In genomic region chr2:96547751-96548161, GRCh38 we compare ENCODE assay signal across 15 cellular contexts. TPM values are rescaled to one million over a fixed set of nuclear protein-coding genes. Genes with fewer than 3 reads are reported as not detected.
DNase-seq lines count a peak whose midpoint lies in the region; ATAC-seq and TF ChIP-seq lines count a peak whose summit lies in the region.
"Had no signal": no experiment of that assay in that cellular context is flagged by ENCODE, and none has a peak within 500 bp of the region (broad histone marks: within the 10 kb centered on the region; RNA-seq: fewer than 3 reads in every experiment).

No MANE protein-coding gene starts in this region.

- TF ChIP-seq CTCF in foreskin keratinocyte (conservative IDR thresholded peaks at IDR 0.05): no peak

- peak overlapping the region; percentile 1 for H3K4me3 ChIP-seq in iPS-18a (ENCODE audit: low read length)

- peaks cover 57% of the 10 kb centered on the region for H3K36me3 Mint-ChIP-seq in stimulated activated naive CD8-positive, alpha-beta T cell treated with anti-CD3 and anti-CD28 coated beads, Interleukin-15, Interleukin-2, amounts not matched to agents 100 ng/mL and 50 ng/mL, for 24 hours (ENCODE audit: low read depth)

- H3K36me3 ChIP-seq in iPS-18a (ENCODE audit: control insufficient read depth, low read depth, low read length): no peaks in the 10 kb centered on the region

- no peaks in the 10 kb centered on the region for H3K9me3 ChIP-seq in iPS-18a (ENCODE audit: control insufficient read depth, low read depth, low read length)

- no peak overlapping the region for H3K9ac ChIP-seq in iPS-18a (ENCODE audit: low read length)

- peak overlapping the region; percentile 50 for H3K27ac Mint-ChIP-seq in stimulated activated naive CD8-positive, alpha-beta T cell treated with anti-CD3 and anti-CD28 coated beads, Interleukin-15, Interleukin-2, amounts not matched to agents 100 ng/mL and 50 ng/mL, for 24 hours
- peak overlapping the region in 1 of 2 donors; percentile 88 for H3K27ac Mint-ChIP-seq in stimulated activated naive CD8-positive, alpha-beta T cell treated with anti-CD3 and anti-CD28 coated beads, Interleukin-15, amount 100 ng/mL, for 72 hours
- H3K27ac Mint-ChIP-seq: activated T-helper 2 cell treated with anti-CD3 and anti-CD28 coated beads, Interferon-gamma antibody, Interleukin-2, Interleukin-4, amounts not matched to agents 10 μg/mL and 5 μg/mL and 100 μg/mL, durations not matched to agents 14 hours and 24 hours and 36 hours had no signal

- H3K27me3 ChIP-seq in iPS-18a (ENCODE audit: control insufficient read depth, insufficient read depth, low read length) (no peaks in the 10 kb centered on the region), foreskin keratinocyte (no peaks in the 10 kb centered on the region)

- H3K9me3 Mint-ChIP-seq in stimulated activated naive CD8-positive, alpha-beta T cell treated with anti-CD3 and anti-CD28 coated beads, Interleukin-15, Interleukin-2, amounts not matched to agents 100 ng/mL and 50 ng/mL, for 24 hours: no peaks in the 10 kb centered on the region
- H3K9me3 Mint-ChIP-seq in stimulated activated naive CD8-positive, alpha-beta T cell treated with anti-CD3 and anti-CD28 coated beads, Interleukin-15, amount 100 ng/mL, for 72 hours: no peaks in the 10 kb centered on the region
- H3K9me3 Mint-ChIP-seq: activated T-helper 2 cell treated with anti-CD3 and anti-CD28 coated beads, Interferon-gamma antibody, Interleukin-2, Interleukin-4, amounts not matched to agents 10 μg/mL and 5 μg/mL and 100 μg/mL, durations not matched to agents 14 hours and 24 hours and 36 hours had no signal

- peaks cover 52% of the 10 kb centered on the region for H3K4me1 Mint-ChIP-seq in stimulated activated naive CD8-positive, alpha-beta T cell treated with anti-CD3 and anti-CD28 coated beads, Interleukin-15, Interleukin-2, amounts not matched to agents 100 ng/mL and 50 ng/mL, for 24 hours (ENCODE audit: low read depth)
- peaks cover 54% of the 10 kb centered on the region for H3K4me1 Mint-ChIP-seq in stimulated activated naive CD8-positive, alpha-beta T cell treated with anti-CD3 and anti-CD28 coated beads, Interleukin-15, amount 100 ng/mL, for 72 hours

- H3K4me1 ChIP-seq in iPS-18a (ENCODE audit: control insufficient read depth, low read depth, low read length) (peaks cover 7% of the 10 kb centered on the region), foreskin keratinocyte (no peaks in the 10 kb centered on the region)

- H3K27me3 Mint-ChIP-seq in stimulated activated naive CD8-positive, alpha-beta T cell treated with anti-CD3 and anti-CD28 coated beads, Interleukin-15, Interleukin-2, amounts not matched to agents 100 ng/mL and 50 ng/mL, for 24 hours: no peaks in the 10 kb centered on the region
- H3K27me3 Mint-ChIP-seq in stimulated activated naive CD8-positive, alpha-beta T cell treated with anti-CD3 and anti-CD28 coated beads, Interleukin-15, amount 100 ng/mL, for 72 hours: no peaks in the 10 kb centered on the region

- H3K27ac ChIP-seq in iPS-18a (ENCODE audit: low read length): no peak overlapping the region
- no peak overlapping the region for H3K27ac ChIP-seq in foreskin keratinocyte
- H3K27ac ChIP-seq: VCaP had no signal

- DNase-seq in stimulated activated naive CD8-positive, alpha-beta T cell treated with anti-CD3 and anti-CD28 coated beads, Interleukin-15, amount 100 ng/mL, for 72 hours: no peak
- DNase-seq in astrocyte of the hippocampus (ENCODE audit: low read depth, low spot score) (peak; percentile 91), SKM-1 treated with dmso at 0.1 percent for 144 hours (lab: John Stamatoyannopoulos, UW; ENCODE audit: unreplicated experiment) (no peak), left lobe of liver (ENCODE audit: low spot score) (no peak), foreskin keratinocyte (no peak)
- DNase-seq: AML-193, cerebellar nuclear complex, DMS79 treated with DMSO at 0.1 percent for 48 hours, SIG-M5 had no signal

- no peak for ATAC-seq in stimulated activated naive CD8-positive, alpha-beta T cell treated with anti-CD3 and anti-CD28 coated beads, Interleukin-15, amount 100 ng/mL, for 72 hours
- no peak for ATAC-seq in left lobe of liver
- ATAC-seq in GM18907 (IDR thresholded peaks at IDR 0.05; ENCODE audit: unreplicated experiment): no peak
- ATAC-seq in foreskin keratinocyte: no peak

- H3K4me3 Mint-ChIP-seq in stimulated activated naive CD8-positive, alpha-beta T cell treated with anti-CD3 and anti-CD28 coated beads, Interleukin-15, Interleukin-2, amounts not matched to agents 100 ng/mL and 50 ng/mL, for 24 hours: peak overlapping the region; percentile 17
- H3K4me3 Mint-ChIP-seq in stimulated activated naive CD8-positive, alpha-beta T cell treated with anti-CD3 and anti-CD28 coated beads, Interleukin-15, amount 100 ng/mL, for 72 hours: no peak overlapping the region

RNA-seq across cellular contexts. Expression of gene ARID5A, which starts 11.2 kb away (rescaled TPM):
- total RNA-seq in left lobe of liver (18.9 TPM), foreskin keratinocyte (7.3 and 8.5 TPM in 2 replicates)
- 8.2 and 8.4 TPM in 2 replicates for polyA plus RNA-seq in foreskin keratinocyte

RNA-seq across cellular contexts. Expression of gene NEURL3, which starts 42.6 kb away (rescaled TPM):
- 0.43 TPM for total RNA-seq in left lobe of liver
- total RNA-seq in foreskin keratinocyte: not detected in 2 replicates
- polyA plus RNA-seq in foreskin keratinocyte: not detected in 2 replicates
- polyA plus RNA-seq: keratinocyte had no signal
